In genomic region chr5:149391524-149391923, GRCh38 we compare ENCODE assay signal across 24 cellular contexts. TPM values are rescaled to one million over a fixed set of nuclear protein-coding genes. Genes with fewer than 3 reads are reported as not detected.
DNase-seq lines count a peak whose midpoint lies in the region; ATAC-seq, FAIRE-seq and TF ChIP-seq lines count a peak whose summit lies in the region.
"Had no signal": no experiment of that assay in that cellular context is flagged by ENCODE, and none has a peak within 500 bp of the region (broad histone marks: within the 10 kb centered on the region; RNA-seq: fewer than 3 reads in every experiment).

No MANE protein-coding gene starts in this region.

- no TSS peak for BruUV-seq in HepG2 (replicated peaks; lab: Mats Ljungman, UMichigan)

- H3K36me3 ChIP-seq in HepG2 (replicated peaks in 1 of 2; ENCODE audit: control insufficient read depth in 1 of 2, insufficient read depth in 2 of 2, low read length in 2 of 2) (no peaks in the 10 kb centered on the region), right lobe of liver (no peaks in the 10 kb centered on the region), right atrium auricular region (no peaks in the 10 kb centered on the region), rectal smooth muscle tissue (ENCODE audit: control insufficient read depth, insufficient read depth, low read length) (no peaks in the 10 kb centered on the region), vagina (no peaks in the 10 kb centered on the region), testis (ENCODE audit: low read depth, missing control alignments) (no peaks in the 10 kb centered on the region), neural progenitor cell (no peaks in the 10 kb centered on the region)
- H3K36me3 ChIP-seq: SJSA1 had no signal

- H3K4me2 ChIP-seq in HepG2 (ENCODE audit: low read depth, low read length): no peak overlapping the region
- H3K4me2 ChIP-seq in neural progenitor cell: no peak overlapping the region
- H3K4me2 ChIP-seq: KMS-11 had no signal

- POLR2A ChIA-PET in HepG2 (lab: Yijun Ruan, JAX): no interaction called here

- peaks cover 16% of the 10 kb centered on the region for H3K4me1 ChIP-seq in HepG2 (ENCODE audit: insufficient read depth, low read length)
- H3K4me1 ChIP-seq in right lobe of liver: no peaks in the 10 kb centered on the region
- peaks cover 0 to 40% of the 10 kb centered on the region in 2 donors for H3K4me1 ChIP-seq in right atrium auricular region
- H3K4me1 ChIP-seq in rectal smooth muscle tissue (ENCODE audit: control insufficient read depth, insufficient read depth, low read length): peaks cover 49% of the 10 kb centered on the region
- H3K4me1 ChIP-seq in vagina: peaks cover 27% of the 10 kb centered on the region
- H3K4me1 ChIP-seq in testis: peaks cover 17% of the 10 kb centered on the region
- H3K4me1 ChIP-seq in neural progenitor cell: no peaks in the 10 kb centered on the region

- H3K79me2 ChIP-seq in HepG2 (ENCODE audit: insufficient read depth, low read length) (no peaks in the 10 kb centered on the region), neural progenitor cell (ENCODE audit: low read depth) (no peaks in the 10 kb centered on the region)

- H3K27me3 ChIP-seq in HepG2 (ENCODE audit: control insufficient read depth in 1 of 2, insufficient read depth in 2 of 2, low read length in 2 of 2) (no peaks in the 10 kb centered on the region; a peak in 1 of 5 replicates), right lobe of liver (no peaks in the 10 kb centered on the region), right atrium auricular region (no peaks in the 10 kb centered on the region), rectal smooth muscle tissue (ENCODE audit: control insufficient read depth, insufficient read depth, low read length) (no peaks in the 10 kb centered on the region), vagina (no peaks in the 10 kb centered on the region), testis (no peaks in the 10 kb centered on the region), neural progenitor cell (no peaks in the 10 kb centered on the region)
- H3K27me3 ChIP-seq: SJSA1 had no signal

- DNase-seq in HepG2 (ENCODE audit: low spot score): no peak
- no peak for DNase-seq in right lobe of liver
- DNase-seq in right atrium auricular region (ENCODE audit: low spot score): no peak
- DNase-seq in vagina (ENCODE audit: extremely low spot score in 2 of 2): no peak
- no peak for DNase-seq in testis
- no peak for DNase-seq in neural progenitor cell (ENCODE audit: low spot score)
- DNase-seq in HUDEP-2 (lab: John Stamatoyannopoulos, UW; ENCODE audit: unreplicated experiment in 76 of 76): no peak
- DNase-seq: ACHN; C1 segment of cervical spinal cord; CD8-positive, alpha-beta memory T cell; DMS53; EL; MV-4-11; NCI-H1694 treated with DMSO at 0.1 percent for 48 hours; NCI-H2227 treated with DMSO at 0.1 percent for 48 hours; NCI-H510A treated with DMSO at 0.1 percent for 48 hours; NCI-H774; PC-3 had no signal

- no peak overlapping the region for H3K27ac ChIP-seq in HepG2 (ENCODE audit: extremely low read length, insufficient read depth, low read length)
- no peak overlapping the region for H3K27ac ChIP-seq in right lobe of liver
- H3K27ac ChIP-seq in right atrium auricular region: peak overlapping the region; percentile 57 to 93
- H3K27ac ChIP-seq in rectal smooth muscle tissue (ENCODE audit: low read depth, low read length): peak overlapping the region; percentile 84
- H3K27ac ChIP-seq in vagina: peak overlapping the region; percentile 91
- H3K27ac ChIP-seq in testis: no peak overlapping the region
- no peak overlapping the region for H3K27ac ChIP-seq in neural progenitor cell
- H3K27ac ChIP-seq: KMS-11, RWPE1, SJSA1 had no signal

- no peaks in the 10 kb centered on the region for H3F3A ChIP-seq in neural progenitor cell (ENCODE audit: low read depth)

- H4K20me1 ChIP-seq in HepG2 (ENCODE audit: insufficient read depth, low read length) (no peaks in the 10 kb centered on the region), neural progenitor cell (ENCODE audit: low read depth) (no peaks in the 10 kb centered on the region)

- H3K4me1 Mint-ChIP-seq in neural progenitor cell: peaks cover 5% of the 10 kb centered on the region
- H3K4me1 Mint-ChIP-seq: CD8-positive, alpha-beta memory T cell had no signal

- 48% methylated on average over 5 of the region's 6 CpGs for WGBS in HepG2 (ENCODE audit: low lambda C conversion rate)
- 70% methylated on average over 2 of the region's 6 CpGs for WGBS in right lobe of liver (ENCODE audit: insufficient coverage, low coverage, low lambda C conversion rate, missing lambda C conversion rate)
- 83 to 85% methylated on average over 6 of the region's 6 CpGs for WGBS in testis, 2 donors

- no peaks in the 10 kb centered on the region for H3K36me3 Mint-ChIP-seq in neural progenitor cell
- H3K36me3 Mint-ChIP-seq: CD8-positive, alpha-beta memory T cell had no signal

- no peak for TF ChIP-seq EP300 in HepG2 (IDR thresholded peaks at IDR 0.05; ENCODE audit: low read depth in 2 of 2, low read length in 2 of 2)
- no peak for TF ChIP-seq EP300 in HepG2 (CRISPR knock-in tag; IDR thresholded peaks at IDR 0.05; ENCODE audit: borderline replicate concordance)

- no peak for TF ChIP-seq POLR2A in HepG2 (IDR thresholded peaks at IDR 0.05; ENCODE audit: insufficient read depth in 1 of 2, low read depth in 2 of 2, low read length in 2 of 2)
- TF ChIP-seq POLR2A in right lobe of liver (IDR thresholded peaks at IDR 0.05): no peak
- TF ChIP-seq POLR2A in vagina (IDR thresholded peaks at IDR 0.05): no peak
- no peak for TF ChIP-seq POLR2A in testis (IDR thresholded peaks at IDR 0.05)

- H3K9ac ChIP-seq in HepG2 (ENCODE audit: insufficient read depth, low read depth, low read length): no peak overlapping the region
- no peak overlapping the region for H3K9ac ChIP-seq in rectal smooth muscle tissue (ENCODE audit: low read length)
- no peak overlapping the region for H3K9ac ChIP-seq in neural progenitor cell
- H3K9ac ChIP-seq: KMS-11 had no signal

- no peak overlapping the region for H3K4me3 Mint-ChIP-seq in neural progenitor cell
- H3K4me3 Mint-ChIP-seq: CD8-positive, alpha-beta memory T cell had no signal

- H3K4me3 ChIP-seq in HepG2 (replicated peaks in 1 of 3; ENCODE audit: insufficient read depth in 1 of 3, low read depth in 2 of 3, low read length in 3 of 3) (no peak overlapping the region), right lobe of liver (no peak overlapping the region), right atrium auricular region (no peak overlapping the region), rectal smooth muscle tissue (ENCODE audit: low read length) (no peak overlapping the region), vagina (no peak overlapping the region), testis (no peak overlapping the region), neural progenitor cell (no peak overlapping the region)
- H3K4me3 ChIP-seq: SJSA1 had no signal

- intact Hi-C loops in HepG2 (cut with micrococcal nuclease; ENCODE audit: unreplicated experiment): no loop called here
- intact Hi-C loops in right lobe of liver (cut with DNase I): no loop called here
- intact Hi-C loops in vagina (cut with DNase I): no loop called here
- intact Hi-C loops in testis (cut with DNase I; ENCODE audit: low total_unique reads): no loop called here

- CTCF ChIA-PET in HepG2 (lab: Yijun Ruan, JAX; ENCODE audit: low intra/inter-chr PET ratio, low total read pairs): no interaction called here

- peaks cover 2% of the 10 kb centered on the region for H3K9me3 Mint-ChIP-seq in neural progenitor cell
- H3K9me3 Mint-ChIP-seq: CD8-positive, alpha-beta memory T cell had no signal

- ATAC-seq in HepG2: no peak
- no peak for ATAC-seq in right lobe of liver
- ATAC-seq: PC-3 had no signal

- H3K27me3 Mint-ChIP-seq in neural progenitor cell (ENCODE audit: insufficient read depth, low read depth): peaks cover 7% of the 10 kb centered on the region

- no peak overlapping the region for H3K27ac Mint-ChIP-seq in neural progenitor cell
- H3K27ac Mint-ChIP-seq: CD8-positive, alpha-beta memory T cell had no signal

- in situ Hi-C loops in HepG2 (cut with HindIII; ENCODE audit: extremely low pct_ligation_motif_present, low pct_unique_long_range_greater_than_20kb): no loop called here

- TF ChIP-seq CTCF in HepG2 (CRISPR knock-in tag; IDR thresholded peaks at IDR 0.05): no peak
- no peak for TF ChIP-seq CTCF in right lobe of liver (IDR thresholded peaks at IDR 0.05)
- no peak for TF ChIP-seq CTCF in right atrium auricular region (IDR thresholded peaks at IDR 0.05)
- TF ChIP-seq CTCF in vagina (IDR thresholded peaks at IDR 0.05): no peak
- no peak for TF ChIP-seq CTCF in testis (IDR thresholded peaks at IDR 0.05)
- TF ChIP-seq CTCF in neural progenitor cell (IDR thresholded peaks at IDR 0.05): no peak

- FAIRE-seq in HepG2 (lab: Jason Lieb, UNC): no peak
- FAIRE-seq: GM12891, H1 had no signal

- H3K9me3 ChIP-seq in HepG2 (ENCODE audit: low read length) (no peaks in the 10 kb centered on the region), right lobe of liver (no peaks in the 10 kb centered on the region), right atrium auricular region (no peaks in the 10 kb centered on the region), vagina (no peaks in the 10 kb centered on the region), testis (no peaks in the 10 kb centered on the region), neural progenitor cell (ENCODE audit: low read depth) (no peaks in the 10 kb centered on the region)
- H3K9me3 ChIP-seq: SJSA1 had no signal

- no peak for TF ChIP-seq RAD21 in HepG2 (CRISPR knock-in tag; IDR thresholded peaks at IDR 0.05)

- H2AFZ ChIP-seq in HepG2 (ENCODE audit: low read length) (no peak overlapping the region), neural progenitor cell (replicated peaks) (no peak overlapping the region)

RNA-seq across cellular contexts. Expression of gene IL17B, which starts 12.4 kb away (rescaled TPM):
- total RNA-seq in HepG2 (2016; rRNA removed; fragmentation: Illumina TruSeq; extraction: Trizol): 0.29 and 0.32 TPM in 2 replicates
- 0.71 and 1.4 TPM in 2 replicates for total RNA-seq in HepG2 (2016; cell fraction: cytosol; rRNA removed; fragmentation: Illumina TruSeq; extraction: Trizol; ENCODE audit: low read depth)
- 0.48 and 0.80 TPM in 2 replicates for total RNA-seq in HepG2 (2016; cell fraction: insoluble cytoplasmic fraction; rRNA removed; fragmentation: Illumina TruSeq; extraction: Trizol)
- 0.37 and 0.55 TPM in 2 replicates for total RNA-seq in HepG2 (2016; cell fraction: membrane; rRNA removed; fragmentation: Illumina TruSeq; extraction: Trizol)
- not detected in 2 replicates for total RNA-seq in HepG2 (2016; cell fraction: nucleus; rRNA removed; fragmentation: Illumina TruSeq; extraction: Trizol)
- polyA plus RNA-seq in HepG2 (2011; rRNA removed): 2.6 and 5.0 TPM in 2 replicates
- polyA plus RNA-seq in HepG2 (2011; cell fraction: cytosol; rRNA removed): 3.4 and 4.2 TPM in 2 replicates
- 1.4 and 3.5 TPM in 2 replicates for polyA plus RNA-seq in HepG2 (2011; cell fraction: nucleus; rRNA removed)
- polyA plus RNA-seq in HepG2 (2012): 2.6 and 3.0 TPM in 2 replicates
- polyA plus RNA-seq in HepG2 (2016; cell fraction: cytosol; fragmentation: Illumina TruSeq; extraction: Trizol; ENCODE audit: low read depth): 0.71 and 0.88 TPM in 2 replicates
- polyA plus RNA-seq in HepG2 (2016; cell fraction: insoluble cytoplasmic fraction; fragmentation: Illumina TruSeq; extraction: Trizol; ENCODE audit: low read depth): 0.54 and 0.76 TPM in 2 replicates
- polyA plus RNA-seq in HepG2 (2016; cell fraction: membrane; fragmentation: Illumina TruSeq; extraction: Trizol; ENCODE audit: low read depth): 0.31 and 0.54 TPM in 2 replicates
- 1.0 TPM in 1 of 2 replicates, not detected in the other for polyA plus RNA-seq in HepG2 (2016; cell fraction: nucleus; fragmentation: Illumina TruSeq; extraction: Trizol; ENCODE audit: insufficient read depth, low read depth)
- polyA minus RNA-seq in HepG2 (2011; rRNA and poly(A)+ RNA removed; ENCODE audit: low replicate concordance): 2.3 TPM in 1 of 2 replicates, not detected in the other
- not detected in 2 replicates for polyA minus RNA-seq in HepG2 (2011; cell fraction: cytosol; rRNA and poly(A)+ RNA removed)
- not detected in 2 replicates for polyA minus RNA-seq in HepG2 (2011; cell fraction: nucleus; rRNA and poly(A)+ RNA removed)
- total RNA-seq in right lobe of liver: not detected
- 1 to 10 TPM in 1 of 2 donors, under 1 TPM in 1; 0.83 to 2.9 TPM for total RNA-seq in right atrium auricular region
- 2.7 TPM for total RNA-seq in vagina
- 10 to 100 TPM in 1 of 2 donors, 1 to 10 TPM in 1; 4.7 to 12.4 TPM for total RNA-seq in testis
- 5.0 TPM for polyA plus RNA-seq in testis (ENCODE audit: insufficient read depth, low read depth, low replicate concordance)
- not detected in 2 replicates for total RNA-seq in neural progenitor cell (ENCODE audit: low replicate concordance)
- total RNA-seq: CD8-positive, alpha-beta memory T cell; H1; PC-3 had no signal
- polyA plus RNA-seq: CD8-positive, alpha-beta memory T cell had no signal

RNA-seq across cellular contexts. Expression of gene PCYOX1L, which starts 33.7 kb away (rescaled TPM):
- total RNA-seq in HepG2 (2016; rRNA removed; fragmentation: Illumina TruSeq; extraction: Trizol) (0.24 and 1.00 TPM in 2 replicates), right lobe of liver (1 to 10 TPM in 2 of 6 experiments, under 1 TPM in 4; 0.29 to 1.2 (median 0.62) TPM), right atrium auricular region (1 to 10 TPM; 4.0 to 5.6 TPM), vagina (6.4 TPM), testis (10 to 100 TPM; 29.9 to 30.5 TPM), neural progenitor cell (ENCODE audit: low replicate concordance) (16.4 and 28.3 TPM in 2 replicates)
- 0.10 and 0.26 TPM in 2 replicates for total RNA-seq in HepG2 (2016; cell fraction: cytosol; rRNA removed; fragmentation: Illumina TruSeq; extraction: Trizol; ENCODE audit: low read depth)
- total RNA-seq in HepG2 (2016; cell fraction: insoluble cytoplasmic fraction; rRNA removed; fragmentation: Illumina TruSeq; extraction: Trizol): 0.27 and 0.78 TPM in 2 replicates
- total RNA-seq in HepG2 (2016; cell fraction: membrane; rRNA removed; fragmentation: Illumina TruSeq; extraction: Trizol): 0.24 and 0.56 TPM in 2 replicates
- total RNA-seq in HepG2 (2016; cell fraction: nucleus; rRNA removed; fragmentation: Illumina TruSeq; extraction: Trizol): 1.0 and 1.1 TPM in 2 replicates
- polyA plus RNA-seq in HepG2 (2011; rRNA removed) (3.7 and 5.6 TPM in 2 replicates), testis (ENCODE audit: insufficient read depth, low read depth, low replicate concordance) (24.6 TPM)
- polyA plus RNA-seq in HepG2 (2011; cell fraction: cytosol; rRNA removed): 3.7 and 4.7 TPM in 2 replicates
- polyA plus RNA-seq in HepG2 (2011; cell fraction: nucleus; rRNA removed): 5.2 TPM in 2 replicates
- polyA plus RNA-seq in HepG2 (2012): 3.3 and 4.0 TPM in 2 replicates
- polyA plus RNA-seq in HepG2 (2016; cell fraction: cytosol; fragmentation: Illumina TruSeq; extraction: Trizol; ENCODE audit: low read depth): 0.16 TPM in 1 of 2 replicates, not detected in the other
- polyA plus RNA-seq in HepG2 (2016; cell fraction: insoluble cytoplasmic fraction; fragmentation: Illumina TruSeq; extraction: Trizol; ENCODE audit: low read depth): 0.26 and 0.53 TPM in 2 replicates
- 0.11 and 0.14 TPM in 2 replicates for polyA plus RNA-seq in HepG2 (2016; cell fraction: membrane; fragmentation: Illumina TruSeq; extraction: Trizol; ENCODE audit: low read depth)
- polyA plus RNA-seq in HepG2 (2016; cell fraction: nucleus; fragmentation: Illumina TruSeq; extraction: Trizol; ENCODE audit: insufficient read depth, low read depth): 2.1 and 2.8 TPM in 2 replicates
- polyA minus RNA-seq in HepG2 (2011; rRNA and poly(A)+ RNA removed; ENCODE audit: low replicate concordance): 4.6 and 4.7 TPM in 2 replicates
- 1.8 and 2.4 TPM in 2 replicates for polyA minus RNA-seq in HepG2 (2011; cell fraction: cytosol; rRNA and poly(A)+ RNA removed)
- polyA minus RNA-seq in HepG2 (2011; cell fraction: nucleus; rRNA and poly(A)+ RNA removed): 2.3 and 4.6 TPM in 2 replicates

RNA-seq across cellular contexts. Expression of gene GRPEL2, which starts 46.2 kb away (rescaled TPM):
- total RNA-seq in HepG2 (2016; rRNA removed; fragmentation: Illumina TruSeq; extraction: Trizol) (16.6 and 28.4 TPM in 2 replicates), right lobe of liver (1 to 10 TPM; 4.2 to 6.9 (median 5.9) TPM), right atrium auricular region (10 to 100 TPM in 1 of 2 donors, 1 to 10 TPM in 1; 6.9 to 10.7 TPM), vagina (16.9 TPM), testis (10 to 100 TPM; 13.3 to 14.3 TPM), neural progenitor cell (ENCODE audit: low replicate concordance) (27.0 and 42.5 TPM in 2 replicates)
- 1.7 and 2.2 TPM in 2 replicates for total RNA-seq in HepG2 (2016; cell fraction: cytosol; rRNA removed; fragmentation: Illumina TruSeq; extraction: Trizol; ENCODE audit: low read depth)
- 17.2 and 31.8 TPM in 2 replicates for total RNA-seq in HepG2 (2016; cell fraction: insoluble cytoplasmic fraction; rRNA removed; fragmentation: Illumina TruSeq; extraction: Trizol)
- total RNA-seq in HepG2 (2016; cell fraction: membrane; rRNA removed; fragmentation: Illumina TruSeq; extraction: Trizol): 9.3 and 10.1 TPM in 2 replicates
- 10.1 and 11.9 TPM in 2 replicates for total RNA-seq in HepG2 (2016; cell fraction: nucleus; rRNA removed; fragmentation: Illumina TruSeq; extraction: Trizol)
- polyA plus RNA-seq in HepG2 (2011; rRNA removed) (9.3 and 13.1 TPM in 2 replicates), testis (ENCODE audit: insufficient read depth, low read depth, low replicate concordance) (11.6 TPM)
- 5.4 and 8.7 TPM in 2 replicates for polyA plus RNA-seq in HepG2 (2011; cell fraction: cytosol; rRNA removed)
- 4.4 and 7.1 TPM in 2 replicates for polyA plus RNA-seq in HepG2 (2011; cell fraction: nucleus; rRNA removed)
- 8.8 and 8.9 TPM in 2 replicates for polyA plus RNA-seq in HepG2 (2012)
- 0.66 and 0.72 TPM in 2 replicates for polyA plus RNA-seq in HepG2 (2016; cell fraction: cytosol; fragmentation: Illumina TruSeq; extraction: Trizol; ENCODE audit: low read depth)
- 14.1 and 15.7 TPM in 2 replicates for polyA plus RNA-seq in HepG2 (2016; cell fraction: insoluble cytoplasmic fraction; fragmentation: Illumina TruSeq; extraction: Trizol; ENCODE audit: low read depth)
- polyA plus RNA-seq in HepG2 (2016; cell fraction: membrane; fragmentation: Illumina TruSeq; extraction: Trizol; ENCODE audit: low read depth): 3.1 and 3.3 TPM in 2 replicates
- polyA plus RNA-seq in HepG2 (2016; cell fraction: nucleus; fragmentation: Illumina TruSeq; extraction: Trizol; ENCODE audit: insufficient read depth, low read depth): 15.5 and 16.9 TPM in 2 replicates
- polyA minus RNA-seq in HepG2 (2011; rRNA and poly(A)+ RNA removed; ENCODE audit: low replicate concordance): 26.1 and 28.0 TPM in 2 replicates
- 20.0 and 22.1 TPM in 2 replicates for polyA minus RNA-seq in HepG2 (2011; cell fraction: cytosol; rRNA and poly(A)+ RNA removed)
- 12.6 and 15.0 TPM in 2 replicates for polyA minus RNA-seq in HepG2 (2011; cell fraction: nucleus; rRNA and poly(A)+ RNA removed)

Comparison
In these comparisons a context has a peak if more than half of its experiments do, and no peak if none do; other contexts are left out.
1. H3K27ac ChIP-seq: peak in right atrium auricular region (2 of 2), rectal smooth muscle tissue (single experiment) and vagina (single experiment); none in HepG2 (single experiment), right lobe of liver (0 of 3), testis (0 of 2) and neural progenitor cell (single experiment).